12 cellular contexts compared by ENCODE assay signal in the genomic region with DNA sequence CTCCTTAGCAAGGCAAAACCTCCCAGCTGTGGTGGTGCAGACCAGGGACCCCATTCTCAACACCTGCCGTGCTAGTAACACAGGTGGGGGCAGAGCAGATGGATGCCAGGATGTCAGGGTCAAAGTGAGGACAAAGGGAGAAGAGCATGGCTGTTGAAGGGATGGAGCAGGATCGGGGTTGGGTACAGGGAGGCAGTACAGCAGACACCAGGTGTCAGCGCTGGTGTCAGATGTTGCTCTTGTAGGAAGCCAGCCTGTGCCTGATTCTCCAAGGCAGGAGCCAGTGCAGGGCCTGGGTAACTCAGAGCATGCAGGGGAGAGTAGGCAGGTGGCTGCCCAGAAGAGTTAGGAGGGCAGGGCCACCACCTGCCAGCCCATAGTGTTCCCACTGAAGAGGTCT.
"Had no signal": no experiment of that assay in that cellular context is flagged by ENCODE, and none has a peak within 500 bp of the region (broad histone marks: within the 10 kb centered on the region; RNA-seq: fewer than 3 reads in every experiment).

No MANE protein-coding gene starts in this region.

- ATAC-seq: body of pancreas, foreskin keratinocyte, heart right ventricle, pancreas had no signal

- H3K27ac Mint-ChIP-seq: type B pancreatic cell had no signal

- H3K9me3 Mint-ChIP-seq: neural crest cell had no signal

- H3K4me1 ChIP-seq: foreskin keratinocyte, heart right ventricle had no signal

- H3K4me3 ChIP-seq: body of pancreas, coronary artery, heart right ventricle, pancreas had no signal

- H3K27me3 ChIP-seq: body of pancreas, foreskin keratinocyte, pancreas had no signal

- DNase-seq: activated naive CD4-positive, alpha-beta T cell treated with anti-CD3 and anti-CD28 coated beads, Interleukin-2, amount 50 U/mL, for 16 hours; body of pancreas; central memory CD4-positive, alpha-beta T cell; effector CD4-positive, alpha-beta T cell; foreskin keratinocyte; heart right ventricle; pancreas; stimulated activated CD4-positive, alpha-beta T cell treated with anti-CD3 and anti-CD28 coated beads, Interleukin-2, amount 100 ng/mL, for 48 hours; stimulated activated naive CD4-positive, alpha-beta T cell treated with Interleukin-2 at 50 U/mL for 16 hours had no signal

- H3K4me3 Mint-ChIP-seq: neural crest cell had no signal

- H3K36me3 Mint-ChIP-seq: type B pancreatic cell had no signal

- H3K36me3 ChIP-seq: heart right ventricle, pancreas had no signal

- H3K27ac ChIP-seq: body of pancreas, coronary artery, foreskin keratinocyte, heart right ventricle, pancreas had no signal
